ENCODE assay signal across 12 cellular contexts in the genomic region with DNA sequence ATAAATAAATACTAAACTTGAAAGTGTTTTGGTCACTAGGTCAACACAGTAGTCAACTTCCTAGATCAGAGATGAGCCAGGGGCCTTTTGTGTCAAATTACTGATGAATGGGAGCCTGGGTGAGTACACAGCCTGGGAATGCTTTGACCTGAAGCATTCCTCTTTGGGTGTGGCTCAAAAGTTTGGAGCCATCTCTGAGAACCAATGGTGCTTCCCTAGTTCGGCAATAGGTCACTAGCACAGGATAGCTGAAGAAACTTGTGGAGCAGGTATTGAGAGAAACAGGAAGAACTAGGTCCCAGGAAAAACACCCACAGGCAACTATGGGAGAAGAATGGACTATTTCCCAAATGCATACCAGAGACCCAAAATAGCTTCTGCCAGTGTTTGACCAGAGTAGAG. TPM values are rescaled to one million over a fixed set of nuclear protein-coding genes. Genes with fewer than 3 reads are reported as not detected.
DNase-seq lines count a peak whose midpoint lies in the region; ATAC-seq and TF ChIP-seq lines count a peak whose summit lies in the region.
"Had no signal": no experiment of that assay in that cellular context is flagged by ENCODE, and none has a peak within 500 bp of the region (broad histone marks: within the 10 kb centered on the region; RNA-seq: fewer than 3 reads in every experiment).

No MANE protein-coding gene starts in this region.

- no peak overlapping the region for H3K4ac ChIP-seq in trophoblast cell (ENCODE audit: low read depth, low read length)

- no peaks in the 10 kb centered on the region for H3K27me3 ChIP-seq in MG63
- no peaks in the 10 kb centered on the region for H3K27me3 ChIP-seq in foreskin keratinocyte
- no peaks in the 10 kb centered on the region for H3K27me3 ChIP-seq in trophoblast cell (ENCODE audit: insufficient read depth, low read length)
- H3K27me3 ChIP-seq: SJCRH30 had no signal

- H3K14ac ChIP-seq in trophoblast cell (ENCODE audit: low read length): no peak overlapping the region

- no peak overlapping the region for H4K8ac ChIP-seq in trophoblast cell (ENCODE audit: low read depth, low read length)

- H4K12ac ChIP-seq in trophoblast cell (ENCODE audit: low read depth, low read length): no peak overlapping the region

- no peak overlapping the region for H2BK5ac ChIP-seq in trophoblast cell (ENCODE audit: low read depth, low read length, poor library complexity)

- H2AFZ ChIP-seq in trophoblast cell (ENCODE audit: insufficient read depth, low read length, poor library complexity): no peak overlapping the region

- H3K9ac ChIP-seq in trophoblast cell (ENCODE audit: low read length): no peak overlapping the region

- ATAC-seq in foreskin keratinocyte (peak; percentile 87), GM21576 (IDR thresholded peaks at IDR 0.05; ENCODE audit: unreplicated experiment) (no peak)

- peaks cover 16% of the 10 kb centered on the region for H3K79me1 ChIP-seq in trophoblast cell (ENCODE audit: low read length)

- peaks cover 31% of the 10 kb centered on the region for H3K4me1 ChIP-seq in foreskin keratinocyte
- peaks cover 8 to 18% of the 10 kb centered on the region in 2 experiments for H3K4me1 ChIP-seq in trophoblast cell (ENCODE audit: control insufficient read depth in 1 of 2, insufficient read depth in 2 of 2, low read length in 2 of 2)

- H3K4me3 ChIP-seq in MG63: no peak overlapping the region
- H3K4me3 ChIP-seq in trophoblast cell (ENCODE audit: low read depth, low read length): no peak overlapping the region
- H3K4me3 ChIP-seq: SJCRH30 had no signal

- H3K79me2 ChIP-seq in trophoblast cell (ENCODE audit: control insufficient read depth, insufficient read depth, low read length, poor library complexity): peaks cover 3% of the 10 kb centered on the region

- no peak overlapping the region for H4K91ac ChIP-seq in trophoblast cell (ENCODE audit: low read depth, low read length)

- no peak overlapping the region for H2BK12ac ChIP-seq in trophoblast cell (ENCODE audit: low read length)

- H2BK120ac ChIP-seq in trophoblast cell (ENCODE audit: insufficient read depth, low read length, poor library complexity): no peak overlapping the region

- DNase-seq in ELR (ENCODE audit: low read depth) (peak; percentile 29), MG63 (peak; percentile 66), foreskin keratinocyte (peak; percentile 94 to 98), trophoblast cell (peak; percentile 96 to 99), NCI-H1694 treated with DMSO at 0.1 percent for 48 hours (lab: John Stamatoyannopoulos, UW) (no peak), occipital lobe (lab: John Stamatoyannopoulos, UW) (no peak), DMS153 treated with DMSO at 0.1 percent for 48 hours (lab: John Stamatoyannopoulos, UW; ENCODE audit: unreplicated experiment) (no peak)
- DNase-seq: naive B cell; NCI-H2227 treated with DMSO at 0.1 percent for 48 hours; SJCRH30; stimulated activated naive CD4-positive, alpha-beta T cell had no signal

- H3K9me3 ChIP-seq in MG63: no peaks in the 10 kb centered on the region
- no peaks in the 10 kb centered on the region for H3K9me3 ChIP-seq in trophoblast cell (ENCODE audit: insufficient read depth, low read depth, low read length)
- H3K9me3 ChIP-seq: SJCRH30 had no signal

- H3K18ac ChIP-seq in trophoblast cell (ENCODE audit: low read length): no peak overlapping the region

- no CpG with 5 or more reads among the region's 1 CpG for WGBS in trophoblast cell (ENCODE audit: extremely low coverage, insufficient coverage, insufficient read length)

- peak overlapping the region; percentile 53 for H3K4me2 ChIP-seq in trophoblast cell (ENCODE audit: low read length)

- no peak overlapping the region for H3K23ac ChIP-seq in trophoblast cell (ENCODE audit: low read length)

- no peak for TF ChIP-seq CTCF in foreskin keratinocyte (conservative IDR thresholded peaks at IDR 0.05)

- H3K27ac ChIP-seq in foreskin keratinocyte (peak overlapping the region; percentile 50), trophoblast cell (ENCODE audit: low read depth, low read length) (peak overlapping the region; percentile 88)
- H3K27ac ChIP-seq: SJCRH30 had no signal

- H3K36me3 ChIP-seq in MG63 (no peaks in the 10 kb centered on the region), trophoblast cell (ENCODE audit: control insufficient read depth in 1 of 2, insufficient read depth in 2 of 2, low read length in 2 of 2) (peaks cover 3% of the 10 kb centered on the region in 2 experiments)
- H3K36me3 ChIP-seq: SJCRH30 had no signal

- H2AK5ac ChIP-seq in trophoblast cell (ENCODE audit: low read length): no peak overlapping the region

RNA-seq across cellular contexts. Expression of a gene that starts 56.6 kb away (rescaled TPM):
- total RNA-seq in MG63 (2014; rRNA removed; shearing (Covaris generic); ENCODE audit: low replicate concordance): 5.8 and 21.9 TPM in 2 replicates
- total RNA-seq in foreskin keratinocyte (1.8 and 3.1 TPM in 2 replicates), occipital lobe (14.3 TPM)
- 1.3 and 2.5 TPM in 2 replicates for polyA plus RNA-seq in foreskin keratinocyte
- polyA plus RNA-seq in trophoblast cell (2013): 282 and 293 TPM in 2 replicates

Comparison
In these comparisons a context has a peak if more than half of its experiments do, and no peak if none do; other contexts are left out.
1. DNase-seq: peak in ELR (single experiment), MG63 (single experiment), foreskin keratinocyte (2 of 2) and trophoblast cell (2 of 2); none in NCI-H1694 treated with DMSO at 0.1 percent for 48 hours (single experiment), occipital lobe (single experiment) and DMS153 treated with DMSO at 0.1 percent for 48 hours (single experiment).